Comparison of ENCODE assay signal across 8 cellular contexts in the genomic region with DNA sequence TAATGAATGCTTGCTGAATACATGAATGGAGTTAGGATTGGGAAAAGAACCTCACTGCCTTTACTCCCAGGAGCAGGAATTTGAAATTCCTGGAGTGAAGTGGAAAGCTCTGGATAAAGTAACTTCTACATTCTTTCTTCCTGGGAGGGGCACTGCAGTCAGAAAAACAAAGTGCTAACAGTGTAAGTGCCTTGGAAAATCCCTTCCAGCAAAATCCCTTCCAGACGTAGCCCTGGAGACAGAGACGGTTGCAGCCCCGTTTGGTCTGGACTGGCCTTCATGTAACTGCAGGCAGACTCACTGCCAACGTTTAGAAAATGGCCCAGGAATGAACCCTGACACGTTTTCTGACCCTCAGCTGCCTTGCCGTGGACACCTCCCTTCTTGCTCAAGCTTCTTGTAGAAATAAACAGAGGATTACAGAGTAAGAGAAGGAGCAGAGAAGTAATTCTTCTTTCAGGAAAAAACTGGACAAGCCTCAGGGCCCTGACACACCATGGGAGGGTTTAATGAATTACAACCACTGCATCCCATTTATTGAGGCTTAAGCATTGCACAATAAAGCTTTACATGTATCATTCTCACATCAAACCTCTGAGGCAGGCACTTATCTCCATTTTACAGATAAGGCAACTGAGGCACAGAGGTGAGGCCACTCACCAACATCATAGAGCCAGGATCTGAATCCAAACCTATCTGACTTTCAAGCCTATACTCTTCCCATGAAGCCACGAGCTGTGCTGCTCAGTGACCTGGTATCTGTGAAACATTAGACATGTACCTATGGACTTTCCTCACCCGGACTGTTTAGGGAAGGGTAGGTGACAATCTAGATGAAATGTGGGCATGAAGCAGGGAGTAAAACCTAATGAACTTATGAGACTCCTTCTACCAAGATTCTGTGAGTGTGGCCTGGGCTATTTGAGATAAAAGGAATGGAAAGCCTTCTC. TPM values are rescaled to one million over a fixed set of nuclear protein-coding genes. Genes with fewer than 3 reads are reported as not detected.
DNase-seq lines count a peak whose midpoint lies in the region; ATAC-seq lines count a peak whose summit lies in the region.

No MANE protein-coding gene starts in this region.

- no peaks in the 10 kb centered on the region for H3K9me3 ChIP-seq in mucosa of rectum (ENCODE audit: control insufficient read depth in 2 of 2, low read length in 2 of 2)

- in situ Hi-C loops in ACHN (cut with HindIII; ENCODE audit: low pct_ligation_motif_present, low pct_unique_long_range_greater_than_20kb, low sequenced_read_pairs): no loop called here

- no peaks in the 10 kb centered on the region for H3K36me3 ChIP-seq in mucosa of rectum (ENCODE audit: control insufficient read depth in 2 of 2, insufficient read depth in 2 of 2, low read length in 2 of 2)

- peaks cover 47 to 62% of the 10 kb centered on the region in 2 donors for H3K4me1 ChIP-seq in mucosa of rectum (ENCODE audit: control insufficient read depth in 2 of 2, insufficient read depth in 2 of 2, low read length in 2 of 2)

- peak; percentile 43 for DNase-seq in ACHN
- peak; percentile 91 for DNase-seq in M059J (ENCODE audit: low read depth)
- no peak for DNase-seq in effector memory CD8-positive, alpha-beta T cell
- DNase-seq in pons (ENCODE audit: low spot score): no peak
- DNase-seq in SHP77 treated with DMSO at 0.1 percent for 48 hours (lab: John Stamatoyannopoulos, UW): no peak
- no peak for DNase-seq in NCI-H748 treated with DMSO at 0.1 percent for 48 hours (lab: John Stamatoyannopoulos, UW)
- no peak for DNase-seq in NCI-H82 treated with DMSO at 0.1 percent for 48 hours (lab: John Stamatoyannopoulos, UW; ENCODE audit: unreplicated experiment)

- no peak for ATAC-seq in effector memory CD8-positive, alpha-beta T cell (replicated peaks)

- H3K9me3 Mint-ChIP-seq in effector memory CD8-positive, alpha-beta T cell: no peaks in the 10 kb centered on the region

- no peak overlapping the region for H3K4me3 ChIP-seq in mucosa of rectum (ENCODE audit: low read length in 2 of 2)

- H3K27ac Mint-ChIP-seq in effector memory CD8-positive, alpha-beta T cell: peak overlapping the region; percentile 95 to 99

- no peaks in the 10 kb centered on the region for H3K27me3 ChIP-seq in mucosa of rectum (ENCODE audit: control insufficient read depth in 2 of 2, insufficient read depth in 2 of 2, low read length in 2 of 2)

- peak overlapping the region in 1 of 2 donors; percentile 28 for H3K9ac ChIP-seq in mucosa of rectum (ENCODE audit: low read depth in 1 of 2, low read length in 2 of 2)

- H3K4me3 Mint-ChIP-seq in effector memory CD8-positive, alpha-beta T cell: peak overlapping the region; percentile 74 to 84

- no peaks in the 10 kb centered on the region for H3K27me3 Mint-ChIP-seq in effector memory CD8-positive, alpha-beta T cell

- H3K4me1 Mint-ChIP-seq in effector memory CD8-positive, alpha-beta T cell (ENCODE audit: low read depth in 2 of 2): peaks cover 82 to 87% of the 10 kb centered on the region in 2 donors

- peaks cover 64% of the 10 kb centered on the region for H3K36me3 Mint-ChIP-seq in effector memory CD8-positive, alpha-beta T cell (ENCODE audit: insufficient read depth)

- peak overlapping the region; percentile 59 to 62 for H3K27ac ChIP-seq in mucosa of rectum (ENCODE audit: low read depth in 2 of 2, low read length in 2 of 2)

RNA-seq across cellular contexts. Expression of a gene that starts 7.8 kb away (rescaled TPM):
- total RNA-seq in M059J (2014; rRNA removed; shearing (Covaris generic)): 6.0 and 9.7 TPM in 2 replicates

RNA-seq across cellular contexts. Expression of a gene that starts 23.2 kb away (rescaled TPM):
- total RNA-seq in M059J (2014; rRNA removed; shearing (Covaris generic)): 1.0 and 2.9 TPM in 2 replicates

Comparison
In these comparisons a context has a peak if more than half of its experiments do, and no peak if none do; other contexts are left out.
1. DNase-seq: peak in ACHN (single experiment) and M059J (single experiment); none in effector memory CD8-positive, alpha-beta T cell (0 of 3), pons (single experiment), SHP77 treated with DMSO at 0.1 percent for 48 hours (single experiment), NCI-H748 treated with DMSO at 0.1 percent for 48 hours (single experiment) and NCI-H82 treated with DMSO at 0.1 percent for 48 hours (single experiment).